9 cellular contexts compared by ENCODE assay signal in the genomic region with DNA sequence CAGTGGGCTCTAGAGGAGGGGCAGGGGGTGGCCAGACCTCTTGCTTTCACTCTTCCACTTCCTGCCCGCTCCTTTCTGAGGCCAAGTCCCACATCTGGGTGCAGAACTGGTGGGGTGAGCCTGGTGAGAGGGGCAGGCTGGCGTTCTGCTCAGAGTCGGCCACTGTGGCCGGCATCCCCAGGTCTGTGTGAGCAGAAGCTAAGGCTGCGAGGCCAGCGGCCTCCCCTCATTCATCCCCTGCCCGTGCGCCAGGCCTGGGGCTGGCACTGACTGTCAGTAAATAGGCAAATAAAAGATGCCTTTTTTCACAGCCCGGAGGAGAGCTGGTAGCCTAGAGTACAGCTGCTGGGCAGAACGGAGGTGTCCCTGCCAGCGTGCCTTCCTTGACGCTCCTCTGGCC. TPM values are rescaled to one million over a fixed set of nuclear protein-coding genes. Genes with fewer than 3 reads are reported as not detected.
DNase-seq lines count a peak whose midpoint lies in the region; ATAC-seq and TF ChIP-seq lines count a peak whose summit lies in the region.
"Had no signal": no experiment of that assay in that cellular context is flagged by ENCODE, and none has a peak within 500 bp of the region (broad histone marks: within the 10 kb centered on the region; RNA-seq: fewer than 3 reads in every experiment).

No MANE protein-coding gene starts in this region.

- peaks cover 61 to 79% (median 73%) of the 10 kb centered on the region in 3 donors for H3K4me1 Mint-ChIP-seq in naive B cell

- peak overlapping the region; percentile 66 for H3K4me3 ChIP-seq in AG04450 (ENCODE audit: low read depth, low read length)
- peak overlapping the region; percentile 66 for H3K4me3 ChIP-seq in HFF-Myc (replicated peaks; ENCODE audit: low read depth, low read length)
- peak overlapping the region; percentile 53 to 87 (median 63) for H3K4me3 ChIP-seq in breast epithelium

- peaks cover 0 to 4% (median 2%) of the 10 kb centered on the region in 3 donors for H3K27me3 Mint-ChIP-seq in naive B cell

- peak overlapping the region; percentile 86 to 95 (median 87) for H3K4me3 Mint-ChIP-seq in naive B cell

- H3K36me3 Mint-ChIP-seq in naive B cell = peaks cover 0 to 4% of the 10 kb centered on the region in 2 donors

- no peak for ATAC-seq in naive B cell (ENCODE audit: low read depth in 2 of 2)

- H3K9me3 ChIP-seq in AG04450 (ENCODE audit: control insufficient read depth, insufficient read depth, low read length) = no peaks in the 10 kb centered on the region
- no peaks in the 10 kb centered on the region for H3K9me3 ChIP-seq in breast epithelium

- peak overlapping the region in 5 of 6 donors; percentile 69 to 89 (median 83) for H3K27ac Mint-ChIP-seq in naive B cell

- H3K36me3 ChIP-seq in breast epithelium = no peaks in the 10 kb centered on the region

- intact Hi-C loops in breast epithelium (cut with DNase I; ENCODE audit: low total_unique reads) = no loop called here

- peaks cover 3 to 4% of the 10 kb centered on the region in 2 donors for H3K4me1 ChIP-seq in breast epithelium

- no peak for TF ChIP-seq POLR2A in breast epithelium (IDR thresholded peaks at IDR 0.05)

- H3K27me3 ChIP-seq in AG04450 (ENCODE audit: control insufficient read depth, insufficient read depth, low read length) (no peaks in the 10 kb centered on the region), breast epithelium (no peaks in the 10 kb centered on the region)

- CTCF ChIA-PET in AG04450 (lab: Charles Lee) = no interaction called here

- H3K9me3 Mint-ChIP-seq in naive B cell = no peaks in the 10 kb centered on the region

- POLR2A ChIA-PET in AG04450 (lab: Yijun Ruan, JAX) = interaction anchor here (3.7 kb wide), 1 partner anchor 27 kb away, joined by 17 read pairs; a partner anchor contains a TSS

- no peak for DNase-seq in AG04450 (ENCODE audit: low read depth, low spot score)
- no peak for DNase-seq in HFF-Myc (ENCODE audit: extremely low read depth, low read depth)
- DNase-seq in breast epithelium (ENCODE audit: low spot score in 2 of 2) = no peak
- no peak for DNase-seq in naive B cell
- no peak for DNase-seq in NOMO-1 (lab: John Stamatoyannopoulos, UW; ENCODE audit: unreplicated experiment in 2 of 2)
- no peak for DNase-seq in LoVo (ENCODE audit: low spot score)
- no peak for DNase-seq in activated gamma-delta T cell treated with Interleukin-2 at 50 U/mL for 16 hours
- no peak for DNase-seq in SIG-M5 (lab: John Stamatoyannopoulos, UW)
- DNase-seq: activated naive CD4-positive, alpha-beta T cell had no signal

- no peak for TF ChIP-seq CTCF in AG04450 (IDR thresholded peaks at IDR 0.05; ENCODE audit: low read depth, low read length)
- TF ChIP-seq CTCF in HFF-Myc (IDR thresholded peaks at IDR 0.05; ENCODE audit: low read depth, low read length, missing control alignments) = no peak
- TF ChIP-seq CTCF in breast epithelium (IDR thresholded peaks at IDR 0.05) = no peak

- H3K27ac ChIP-seq in AG04450 (ENCODE audit: low read depth, low read length) = no peak overlapping the region
- H3K27ac ChIP-seq in breast epithelium = no peak overlapping the region

RNA-seq across cellular contexts. Expression of a gene that starts 1.2 kb away (rescaled TPM):
- polyA plus RNA-seq in AG04450 (2011; rRNA removed) (77.1 and 96.4 TPM in 2 replicates), naive B cell (ENCODE audit: low read depth in 6 of 6) (100 to 1,000 TPM in 4 of 6 donors, 10 to 100 TPM in 2; 66.9 to 126 (median 105) TPM)
- polyA minus RNA-seq in AG04450 (2011; rRNA and poly(A)+ RNA removed) = 41.0 and 47.8 TPM in 2 replicates
- 10 to 100 TPM; 58.0 to 87.2 (median 75.2) TPM for total RNA-seq in breast epithelium

RNA-seq across cellular contexts. Expression of a gene that starts 26.6 kb away (rescaled TPM):
- polyA plus RNA-seq in AG04450 (2011; rRNA removed) (129 and 173 TPM in 2 replicates), naive B cell (ENCODE audit: low read depth in 6 of 6) (10 to 100 TPM in 1 of 6 donors, 1 to 10 TPM in 4, under 1 TPM in 1; 0.99 to 12.2 (median 5.0) TPM)
- 148 and 235 TPM in 2 replicates for polyA minus RNA-seq in AG04450 (2011; rRNA and poly(A)+ RNA removed)
- total RNA-seq in breast epithelium = 1 to 10 TPM; 1.6 to 2.9 (median 1.8) TPM

RNA-seq across cellular contexts. Expression of a gene that starts 31.1 kb away (rescaled TPM):
- 3.9 and 4.8 TPM in 2 replicates for polyA plus RNA-seq in AG04450 (2011; rRNA removed)
- 3.9 and 4.7 TPM in 2 replicates for polyA minus RNA-seq in AG04450 (2011; rRNA and poly(A)+ RNA removed)
- 1 to 10 TPM; 3.7 to 7.2 (median 3.8) TPM for total RNA-seq in breast epithelium
- polyA plus RNA-seq in naive B cell (ENCODE audit: low read depth in 6 of 6) = under 1 TPM in 5 of 6 donors, not detected in 1; 0.12 to 0.62 (median 0.48) TPM
